Comparison of ENCODE assay signal across 28 cellular contexts in the genomic region with DNA sequence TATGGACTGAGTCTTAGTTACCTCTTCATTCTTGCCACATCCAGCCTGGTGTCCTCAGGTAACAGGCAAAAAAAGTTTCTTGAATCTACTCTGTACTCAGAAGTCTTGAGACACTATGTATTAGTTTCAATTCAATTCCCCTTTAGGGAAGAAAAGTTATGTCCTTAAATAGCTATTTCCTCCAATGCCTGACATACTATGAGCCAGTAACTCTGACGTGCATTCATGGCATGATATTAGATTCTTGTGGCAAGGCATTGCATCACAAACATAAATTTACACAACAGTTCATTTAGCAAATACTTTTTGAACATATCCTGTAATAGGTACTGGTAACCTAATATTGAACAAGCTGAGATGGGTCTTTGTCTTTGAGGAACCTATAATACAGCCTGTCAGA.
"Had no signal": no experiment of that assay in that cellular context is flagged by ENCODE, and none has a peak within 500 bp of the region (broad histone marks: within the 10 kb centered on the region; RNA-seq: fewer than 3 reads in every experiment).

No MANE protein-coding gene starts in this region.

- DNase-seq: activated B cell treated with CpG ODN at 0.5 μM for 24 hours; activated CD4-positive, alpha-beta T cell treated with anti-CD3 and anti-CD28 coated beads for 48 hours; activated CD4-positive, alpha-beta T cell treated with anti-CD3 and anti-CD28 coated beads, Interleukin-2, amount 50 U/mL, for 1 hour; activated CD4-positive, alpha-beta T cell treated with anti-CD3 and anti-CD28 coated beads, Interleukin-2, amount 50 U/mL, for 48 hours; activated CD8-positive, alpha-beta memory T cell treated with anti-CD3 and anti-CD28 coated beads for 24 hours; activated CD8-positive, alpha-beta T cell treated with anti-CD3 and anti-CD28 coated beads for 36 hours; activated effector memory CD4-positive, alpha-beta T cell treated with Interleukin-2 at 50 U/mL for 16 hours; activated gamma-delta T cell treated with Interleukin-2 at 50 U/mL for 16 hours; activated naive CD4-positive, alpha-beta T cell treated with anti-CD3 and anti-CD28 coated beads, Interleukin-2, amount 50 U/mL, for 16 hours; activated naive CD4-positive, alpha-beta T cell treated with Interleukin-2 at 50 U/mL for 16 hours; activated T-cell treated with anti-CD3 and anti-CD28 coated beads, Interleukin-2, amount 50 U/mL, for 4 hours; amygdala; aorta; body of pancreas; central memory CD4-positive, alpha-beta T cell; cerebellar nuclear complex; colonic mucosa; effector CD8-positive, alpha-beta T cell; foreskin melanocyte; heart right ventricle; hippocampal formation; T-helper 2 cell; WERI-Rb-1 had no signal

- H3K9me3 ChIP-seq: body of pancreas, colonic mucosa, gastroesophageal sphincter, heart right ventricle had no signal

- H3K27ac ChIP-seq: body of pancreas, cardiac muscle cell, colonic mucosa, gastroesophageal sphincter, heart right ventricle, WERI-Rb-1 had no signal

- ATAC-seq: activated CD4-positive, CD25-positive, alpha-beta regulatory T cell treated with anti-CD3 and anti-CD28 coated beads, Interleukin-2, amount 50 U/mL, for 24 hours; activated CD8-positive, alpha-beta T cell treated with anti-CD3 and anti-CD28 coated beads for 36 hours; activated T-cell treated with anti-CD3 and anti-CD28 coated beads, Interleukin-2, amount 50 U/mL, for 4 hours; activated T-helper 17 cell treated with anti-CD3 and anti-CD28 coated beads, Interleukin-2, amount 50 U/mL, for 72 hours; body of pancreas; esophagus mucosa; gastroesophageal sphincter; heart right ventricle had no signal

- H3K4me1 ChIP-seq: body of pancreas, colonic mucosa, gastroesophageal sphincter, heart right ventricle had no signal

- H3K4me3 ChIP-seq: body of pancreas, cardiac muscle cell, colonic mucosa, gastroesophageal sphincter, heart right ventricle had no signal

- H3K36me3 ChIP-seq: cardiac muscle cell, colonic mucosa, gastroesophageal sphincter, heart right ventricle, WERI-Rb-1 had no signal
